Comparison of ENCODE assay signal across 12 cellular contexts in the genomic region with DNA sequence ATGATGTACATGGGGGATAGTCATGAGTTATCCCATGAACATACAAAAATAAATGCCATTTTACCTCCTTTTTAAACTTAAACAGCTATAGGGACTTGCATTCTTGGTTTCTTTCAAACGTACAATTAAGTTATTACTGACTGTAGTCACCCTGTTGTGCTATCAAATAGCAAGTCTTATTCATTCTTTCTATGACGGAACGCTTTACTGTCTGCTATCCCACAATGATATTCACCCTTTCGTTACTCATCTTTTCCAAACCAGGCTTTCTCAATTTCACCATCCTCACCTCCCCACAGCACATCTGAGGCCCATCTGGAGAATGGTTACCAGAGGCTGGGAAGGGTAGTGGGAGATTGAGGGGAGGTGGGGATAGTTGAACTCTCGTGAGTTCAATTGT.
DNase-seq lines count a peak whose midpoint lies in the region; ATAC-seq and TF ChIP-seq lines count a peak whose summit lies in the region.
"Had no signal": no experiment of that assay in that cellular context is flagged by ENCODE, and none has a peak within 500 bp of the region (broad histone marks: within the 10 kb centered on the region; RNA-seq: fewer than 3 reads in every experiment).

No MANE protein-coding gene starts in this region.

- peak; percentile 39 for DNase-seq in GM04503 (ENCODE audit: low read depth)
- DNase-seq in right atrium auricular region (ENCODE audit: low spot score), result no peak
- DNase-seq in skeletal muscle cell (ENCODE audit: low read depth), result peak; percentile 10
- DNase-seq in activated CD8-positive, alpha-beta memory T cell treated with anti-CD3 and anti-CD28 coated beads, Interleukin-2, amount 50 U/mL, for 48 hours, result no peak
- DNase-seq in NCI-H187 (lab: John Stamatoyannopoulos, UW), result no peak
- no peak for DNase-seq in posterior cingulate gyrus
- DNase-seq: activated naive CD4-positive, alpha-beta T cell; natural killer cell; NCI-H748 treated with DMSO at 0.1 percent for 48 hours had no signal

- peak overlapping the region; percentile 20 to 23 for H3K27ac ChIP-seq in right atrium auricular region
- H3K27ac ChIP-seq: KMS-11 had no signal

- no peaks in the 10 kb centered on the region for H3K36me3 ChIP-seq in right atrium auricular region

- no peaks in the 10 kb centered on the region for H3K27me3 ChIP-seq in right atrium auricular region

- H3K9me3 ChIP-seq in right atrium auricular region, result no peaks in the 10 kb centered on the region

- intact Hi-C loops in posterior cingulate gyrus (cut with DNase I), result no loop called here

- no peak for ATAC-seq in GM21515 (IDR thresholded peaks at IDR 0.05; ENCODE audit: unreplicated experiment)
- ATAC-seq: natural killer cell had no signal

- TF ChIP-seq CTCF in WI38 (IDR thresholded peaks at IDR 0.05; ENCODE audit: low read depth, low read length), result no peak
- TF ChIP-seq CTCF in right atrium auricular region (IDR thresholded peaks at IDR 0.05), result no peak

- H3K4me3 ChIP-seq in WI38 (ENCODE audit: low read depth, low read length) (peak overlapping the region; percentile 3; the same call in 1 of the 2 replicates), right atrium auricular region (peak overlapping the region in 1 of 2 donors; percentile 46), skeletal muscle cell (ENCODE audit: low read depth, low read length) (peak overlapping the region; percentile 35)

- peaks cover 0 to 13% of the 10 kb centered on the region in 2 donors for H3K4me1 ChIP-seq in right atrium auricular region

Comparison
In these comparisons a context has a peak if more than half of its experiments do, and no peak if none do; other contexts are left out.
1. DNase-seq: peak in GM04503 (single experiment) and skeletal muscle cell (single experiment); none in right atrium auricular region (single experiment), activated CD8-positive, alpha-beta memory T cell treated with anti-CD3 and anti-CD28 coated beads, Interleukin-2, amount 50 U/mL, for 48 hours (single experiment), NCI-H187 (0 of 2) and posterior cingulate gyrus (0 of 10).